27 cellular contexts compared by ENCODE assay signal in the genomic region with DNA sequence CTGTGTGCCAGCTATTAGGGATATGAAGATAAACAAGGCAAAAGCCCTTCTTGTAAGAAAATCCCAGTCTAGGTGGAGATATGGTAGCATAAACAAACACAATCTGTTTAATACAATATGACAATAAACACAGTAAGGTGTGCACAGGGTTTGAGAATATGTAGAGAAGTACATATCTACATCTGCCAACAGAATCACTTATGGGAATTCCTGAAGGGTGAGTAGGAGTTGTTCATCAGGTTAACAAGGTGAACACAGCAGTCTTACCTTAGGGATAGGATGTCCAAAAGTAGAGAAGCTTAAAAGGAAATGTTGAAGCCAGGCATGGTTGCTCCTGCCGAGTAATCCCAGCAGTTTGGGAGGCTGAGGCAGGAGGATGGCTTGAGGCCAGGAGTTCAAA. TPM values are rescaled to one million over a fixed set of nuclear protein-coding genes. Genes with fewer than 3 reads are reported as not detected.
"Had no signal": no experiment of that assay in that cellular context is flagged by ENCODE, and none has a peak within 500 bp of the region (broad histone marks: within the 10 kb centered on the region; RNA-seq: fewer than 3 reads in every experiment).

No MANE protein-coding gene starts in this region.

- H3K9me3 Mint-ChIP-seq: stimulated activated memory B cell treated with anti-CD40 and anti-IgM and Interleukin-4, amounts not matched to agents 10 μg/mL and 1 μg/mL and 100 μg/mL, for 72 hours; stimulated activated naive CD8-positive, alpha-beta T cell treated with anti-CD3 and anti-CD28 coated beads, Interleukin-15, amount 100 ng/mL, for 72 hours had no signal

- H3K36me3 ChIP-seq: left ventricle myocardium inferior, ovary, right atrium auricular region, right lobe of liver, thyroid gland, transverse colon, upper lobe of left lung, vagina had no signal

- H3K4me1 Mint-ChIP-seq: immature natural killer cell; memory B cell; naive thymus-derived CD4-positive, alpha-beta T cell; stimulated activated memory B cell treated with anti-CD40 and anti-IgM and Interleukin-4, amounts not matched to agents 10 μg/mL and 1 μg/mL and 100 μg/mL, for 72 hours; stimulated activated naive CD8-positive, alpha-beta T cell treated with anti-CD3 and anti-CD28 coated beads, Interleukin-15, amount 100 ng/mL, for 72 hours had no signal

- H3K27ac Mint-ChIP-seq: immature natural killer cell; memory B cell; naive thymus-derived CD4-positive, alpha-beta T cell; natural killer cell treated with Interleukin-12 subunit alpha and Interleukin-12 subunit beta and Interleukin-15 and Interleukin-18, amount 100 ng/mL, for 72 hours; progenitor cell of endocrine pancreas; stimulated activated memory B cell treated with anti-CD40 and anti-IgM and Interleukin-4, amounts not matched to agents 10 μg/mL and 1 μg/mL and 100 μg/mL, for 72 hours had no signal

- H3K36me3 Mint-ChIP-seq: immature natural killer cell; memory B cell; naive thymus-derived CD4-positive, alpha-beta T cell; natural killer cell treated with Interleukin-12 subunit alpha and Interleukin-12 subunit beta and Interleukin-15 and Interleukin-18, amount 100 ng/mL, for 72 hours; stimulated activated memory B cell treated with anti-CD40 and anti-IgM and Interleukin-4, amounts not matched to agents 10 μg/mL and 1 μg/mL and 100 μg/mL, for 72 hours had no signal

- H3K27ac ChIP-seq: left ventricle myocardium inferior, ovary, right atrium auricular region, right lobe of liver, thyroid gland, transverse colon, upper lobe of left lung, vagina had no signal

- H3K4me3 ChIP-seq: left ventricle myocardium inferior, lung, mucosa of descending colon, ovary, right atrium auricular region, right lobe of liver, smooth muscle cell, thyroid gland, transverse colon, upper lobe of left lung, vagina had no signal

- H3K4me2 ChIP-seq: smooth muscle cell had no signal

- H3K4me1 ChIP-seq: left ventricle myocardium inferior, right atrium auricular region, right lobe of liver, thyroid gland, transverse colon, upper lobe of left lung, vagina had no signal

- DNase-seq: hypothalamus; immature natural killer cell; left ventricle myocardium inferior; midbrain; mucosa of descending colon; naive thymus-derived CD4-positive, alpha-beta T cell; ovary; right lobe of liver; stimulated activated CD4-positive, alpha-beta T cell treated with anti-CD3 and anti-CD28 coated beads, Interleukin-1b, Interleukin-23, amount 100 ng/mL, for 48 hours; stimulated activated CD4-positive, alpha-beta T cell treated with anti-CD3 and anti-CD28 coated beads, Interleukin-2, amount 100 ng/mL, for 48 hours; stimulated activated CD4-positive, alpha-beta T cell treated with anti-CD3 and anti-CD28 coated beads, Interleukin-4, amount 100 ng/mL, for 4 hours; stimulated activated CD8-positive, alpha-beta memory T cell treated with anti-CD3 and anti-CD28 coated beads, Interleukin-4, amount 100 ng/mL, for 48 hours; stimulated activated naive CD4-positive, alpha-beta T cell treated with Interleukin-2 at 50 U/mL for 16 hours; stimulated activated naive CD8-positive, alpha-beta T cell treated with anti-CD3 and anti-CD28 coated beads, Interleukin-15, amount 100 ng/mL, for 72 hours; substantia nigra; thyroid gland; transverse colon; upper lobe of left lung had no signal

- H3K4me3 Mint-ChIP-seq: immature natural killer cell; memory B cell; naive thymus-derived CD4-positive, alpha-beta T cell; natural killer cell treated with Interleukin-12 subunit alpha and Interleukin-12 subunit beta and Interleukin-15 and Interleukin-18, amount 100 ng/mL, for 72 hours; stimulated activated memory B cell treated with anti-CD40 and anti-IgM and Interleukin-4, amounts not matched to agents 10 μg/mL and 1 μg/mL and 100 μg/mL, for 72 hours; stimulated activated naive CD8-positive, alpha-beta T cell treated with anti-CD3 and anti-CD28 coated beads, Interleukin-15, amount 100 ng/mL, for 72 hours had no signal

- H3K27me3 ChIP-seq: ovary, right atrium auricular region, right lobe of liver, thyroid gland, transverse colon, upper lobe of left lung, vagina had no signal

- H3K9me3 ChIP-seq: left ventricle myocardium inferior, mucosa of descending colon, ovary, right atrium auricular region, right lobe of liver, thyroid gland, transverse colon, upper lobe of left lung, vagina had no signal

- H3K27me3 Mint-ChIP-seq: memory B cell; naive thymus-derived CD4-positive, alpha-beta T cell; natural killer cell treated with Interleukin-12 subunit alpha and Interleukin-12 subunit beta and Interleukin-15 and Interleukin-18, amount 100 ng/mL, for 72 hours; progenitor cell of endocrine pancreas; stimulated activated memory B cell treated with anti-CD40 and anti-IgM and Interleukin-4, amounts not matched to agents 10 μg/mL and 1 μg/mL and 100 μg/mL, for 72 hours; stimulated activated naive CD8-positive, alpha-beta T cell treated with anti-CD3 and anti-CD28 coated beads, Interleukin-15, amount 100 ng/mL, for 72 hours had no signal

- ATAC-seq: mucosa of descending colon; naive thymus-derived CD4-positive, alpha-beta T cell; natural killer cell treated with Interleukin-12 subunit alpha and Interleukin-12 subunit beta and Interleukin-15 and Interleukin-18, amount 100 ng/mL, for 72 hours; right lobe of liver; stimulated activated memory B cell treated with anti-CD40 and anti-IgM and Interleukin-4, amounts not matched to agents 10 μg/mL and 1 μg/mL and 100 μg/mL, for 72 hours; stimulated activated naive CD8-positive, alpha-beta T cell treated with anti-CD3 and anti-CD28 coated beads, Interleukin-15, amount 100 ng/mL, for 72 hours had no signal

RNA-seq across cellular contexts. Expression of a gene that starts 57.7 kb away (rescaled TPM):
- total RNA-seq: natural killer cell treated with Interleukin-12 subunit alpha and Interleukin-12 subunit beta and Interleukin-15 and Interleukin-18, amount 100 ng/mL, for 72 hours; pulmonary artery endothelial cell; upper lobe of left lung; vagina had no signal
- polyA plus RNA-seq: lung had no signal
